Comparison of ENCODE assay signal across 3 cellular contexts in the genomic region with DNA sequence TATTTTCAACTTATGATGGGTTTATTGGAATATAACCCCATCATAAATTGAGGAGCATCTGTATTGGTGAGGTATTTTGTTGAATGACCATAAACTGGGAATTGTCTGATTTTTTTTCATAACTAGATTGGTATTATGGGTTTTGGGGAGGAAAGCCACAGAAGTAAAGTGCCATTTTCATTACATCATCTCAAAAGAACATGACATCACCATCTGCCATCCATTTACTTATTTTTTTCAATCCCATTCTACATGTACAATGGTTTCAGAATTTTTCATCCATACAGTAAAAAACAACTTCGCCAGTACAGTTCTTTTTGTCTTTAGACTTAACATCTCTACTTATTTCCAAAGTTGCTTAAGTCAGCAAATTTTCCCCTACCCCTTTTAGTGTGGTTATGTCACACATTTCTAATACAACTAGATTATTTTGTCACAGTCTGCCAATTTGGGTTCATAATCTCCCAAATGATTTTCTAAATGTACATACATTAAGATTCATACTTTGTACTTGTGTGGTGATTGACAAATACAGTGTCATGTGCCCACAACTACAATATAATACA.
A peak's percentile ranks its signal among the peaks of the same experiment; 100 is the strongest.
TF ChIP-seq lines count a peak whose summit lies in the region.

No MANE protein-coding gene starts in this region.

TF ChIP-seq in A549, 52 proteins besides CTCF, POLR2A, EP300 and RAD21:
- TF ChIP-seq FOXS1 (CRISPR knock-in tag; IDR thresholded peaks at IDR 0.05) = no peak
- TF ChIP-seq MAFK (IDR thresholded peaks at IDR 0.05; ENCODE audit: partially characterized antibody) = peak; percentile 88
- TF ChIP-seq, protein P1, sequence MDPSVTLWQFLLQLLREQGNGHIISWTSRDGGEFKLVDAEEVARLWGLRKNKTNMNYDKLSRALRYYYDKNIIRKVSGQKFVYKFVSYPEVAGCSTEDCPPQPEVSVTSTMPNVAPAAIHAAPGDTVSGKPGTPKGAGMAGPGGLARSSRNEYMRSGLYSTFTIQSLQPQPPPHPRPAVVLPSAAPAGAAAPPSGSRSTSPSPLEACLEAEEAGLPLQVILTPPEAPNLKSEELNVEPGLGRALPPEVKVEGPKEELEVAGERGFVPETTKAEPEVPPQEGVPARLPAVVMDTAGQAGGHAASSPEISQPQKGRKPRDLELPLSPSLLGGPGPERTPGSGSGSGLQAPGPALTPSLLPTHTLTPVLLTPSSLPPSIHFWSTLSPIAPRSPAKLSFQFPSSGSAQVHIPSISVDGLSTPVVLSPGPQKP (IDR thresholded peaks at IDR 0.05; ENCODE audit: low read depth, low read length) = no peak
- TF ChIP-seq JUNB (IDR thresholded peaks at IDR 0.05) = no peak
- TF ChIP-seq MYC (IDR thresholded peaks at IDR 0.05; ENCODE audit: borderline replicate concordance, low read length) = no peak
- TF ChIP-seq ZNF302 (CRISPR knock-in tag; IDR thresholded peaks at IDR 0.05) = no peak
- TF ChIP-seq, protein P2, sequence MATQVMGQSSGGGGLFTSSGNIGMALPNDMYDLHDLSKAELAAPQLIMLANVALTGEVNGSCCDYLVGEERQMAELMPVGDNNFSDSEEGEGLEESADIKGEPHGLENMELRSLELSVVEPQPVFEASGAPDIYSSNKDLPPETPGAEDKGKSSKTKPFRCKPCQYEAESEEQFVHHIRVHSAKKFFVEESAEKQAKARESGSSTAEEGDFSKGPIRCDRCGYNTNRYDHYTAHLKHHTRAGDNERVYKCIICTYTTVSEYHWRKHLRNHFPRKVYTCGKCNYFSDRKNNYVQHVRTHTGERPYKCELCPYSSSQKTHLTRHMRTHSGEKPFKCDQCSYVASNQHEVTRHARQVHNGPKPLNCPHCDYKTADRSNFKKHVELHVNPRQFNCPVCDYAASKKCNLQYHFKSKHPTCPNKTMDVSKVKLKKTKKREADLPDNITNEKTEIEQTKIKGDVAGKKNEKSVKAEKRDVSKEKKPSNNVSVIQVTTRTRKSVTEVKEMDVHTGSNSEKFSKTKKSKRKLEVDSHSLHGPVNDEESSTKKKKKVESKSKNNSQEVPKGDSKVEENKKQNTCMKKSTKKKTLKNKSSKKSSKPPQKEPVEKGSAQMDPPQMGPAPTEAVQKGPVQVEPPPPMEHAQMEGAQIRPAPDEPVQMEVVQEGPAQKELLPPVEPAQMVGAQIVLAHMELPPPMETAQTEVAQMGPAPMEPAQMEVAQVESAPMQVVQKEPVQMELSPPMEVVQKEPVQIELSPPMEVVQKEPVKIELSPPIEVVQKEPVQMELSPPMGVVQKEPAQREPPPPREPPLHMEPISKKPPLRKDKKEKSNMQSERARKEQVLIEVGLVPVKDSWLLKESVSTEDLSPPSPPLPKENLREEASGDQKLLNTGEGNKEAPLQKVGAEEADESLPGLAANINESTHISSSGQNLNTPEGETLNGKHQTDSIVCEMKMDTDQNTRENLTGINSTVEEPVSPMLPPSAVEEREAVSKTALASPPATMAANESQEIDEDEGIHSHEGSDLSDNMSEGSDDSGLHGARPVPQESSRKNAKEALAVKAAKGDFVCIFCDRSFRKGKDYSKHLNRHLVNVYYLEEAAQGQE (IDR thresholded peaks at IDR 0.05) = no peak

TF ChIP-seq in HEK293, 187 proteins besides CTCF, POLR2A, EP300 and RAD21:
- no peak for TF ChIP-seq ZNF19 (tag by site-specific recombination; IDR thresholded peaks at IDR 0.05; ENCODE audit: low read depth)
- TF ChIP-seq ZNF558 (tag by site-specific recombination; IDR thresholded peaks at IDR 0.05) = no peak
- TF ChIP-seq ZNF155 (tag by site-specific recombination; IDR thresholded peaks at IDR 0.05) = no peak
- TF ChIP-seq TCF7L2 (IDR thresholded peaks at IDR 0.05; ENCODE audit: borderline replicate concordance, low read depth, low read length) = no peak
- no peak for TF ChIP-seq ZFP37 (tag by site-specific recombination; IDR thresholded peaks at IDR 0.05)
- TF ChIP-seq HOXD13 (CRISPR knock-in tag; IDR thresholded peaks at IDR 0.05; ENCODE audit: borderline replicate concordance) = no peak
- peak; percentile 74 for TF ChIP-seq ATF2 (tag by site-specific recombination; IDR thresholded peaks at IDR 0.05; ENCODE audit: low read depth)

TF ChIP-seq in H1, 55 proteins besides CTCF, POLR2A, EP300 and RAD21:
- TF ChIP-seq MAFK (IDR thresholded peaks at IDR 0.05; ENCODE audit: low read depth, low read length) (peak; percentile 65; the same call in 1 of the 2 replicates), CHD1 (IDR thresholded peaks at IDR 0.05; ENCODE audit: low read depth, low read length) (no peak)
